31 cellular contexts compared by ENCODE assay signal in the genomic region with DNA sequence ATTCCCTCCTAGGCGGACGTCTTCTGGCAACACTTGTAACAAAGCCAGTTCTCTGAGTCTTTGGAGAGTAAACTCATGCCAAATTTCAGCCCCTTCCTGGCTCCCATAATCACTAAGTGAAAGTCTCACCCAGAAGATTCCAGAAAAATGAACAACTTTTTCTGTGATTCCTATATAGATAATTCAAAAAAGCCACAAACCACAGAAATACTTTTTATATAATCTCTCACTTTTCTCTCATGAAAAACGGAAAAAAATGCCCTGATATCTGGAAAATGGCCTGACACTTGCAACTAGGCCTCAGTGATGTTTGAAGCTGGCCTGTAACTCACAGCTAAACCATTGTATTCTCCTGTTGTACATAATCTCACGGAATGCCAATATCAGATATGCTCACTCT.
"Had no signal": no experiment of that assay in that cellular context is flagged by ENCODE, and none has a peak within 500 bp of the region (broad histone marks: within the 10 kb centered on the region; RNA-seq: fewer than 3 reads in every experiment).

No MANE protein-coding gene starts in this region.

- H3K27me3 ChIP-seq: adrenal gland, cardiac muscle cell had no signal

- H3K4me3 ChIP-seq: adrenal gland, cardiac muscle cell had no signal

- H3K27ac ChIP-seq: adrenal gland, cardiac muscle cell, VCaP had no signal

- ATAC-seq: activated CD8-positive, alpha-beta T cell treated with anti-CD3 and anti-CD28 coated beads for 36 hours; activated naive CD4-positive, alpha-beta T cell treated with anti-CD3 and anti-CD28 coated beads, Interleukin-2, amount 50 U/mL, for 72 hours; activated T-cell treated with anti-CD3 and anti-CD28 coated beads, Interleukin-2, amount 50 U/mL, for 4 hours; activated T-cell treated with anti-CD3 and anti-CD28 coated beads, Interleukin-2, amount 50 U/mL, for 72 hours; activated T-helper 17 cell treated with anti-CD3 and anti-CD28 coated beads, Interleukin-2, amount 50 U/mL, for 72 hours had no signal

- H3K4me1 ChIP-seq: adrenal gland had no signal

- DNase-seq: activated B cell treated with CpG ODN at 0.5 μM for 24 hours; activated CD4-positive, alpha-beta memory T cell treated with anti-CD3 and anti-CD28 coated beads for 36 hours; activated CD4-positive, alpha-beta T cell treated with anti-CD3 and anti-CD28 coated beads for 4 hours; activated CD4-positive, alpha-beta T cell treated with anti-CD3 and anti-CD28 coated beads, Interleukin-2, amount 10 ng/mL, durations not matched to agents 24 days and 14 days; activated CD4-positive, alpha-beta T cell treated with anti-CD3 and anti-CD28 coated beads, Interleukin-2, amount 50 U/mL, for 1 hour; activated CD4-positive, alpha-beta T cell treated with anti-CD3 and anti-CD28 coated beads, Interleukin-2, amount 50 U/mL, for 4 hours; activated CD4-positive, CD25-positive, alpha-beta regulatory T cell treated with anti-CD3 and anti-CD28 coated beads, Interleukin-2, amount 50 U/mL, for 72 hours; activated CD8-positive, alpha-beta memory T cell treated with anti-CD3 and anti-CD28 coated beads, Interleukin-2, amount 50 U/mL, for 4 hours; activated CD8-positive, alpha-beta T cell treated with anti-CD3 and anti-CD28 coated beads for 36 hours; activated effector memory CD4-positive, alpha-beta T cell treated with anti-CD3 and anti-CD28 coated beads, Interleukin-2, amount 50 U/mL, for 16 hours; activated gamma-delta T cell treated with Interleukin-2 at 50 U/mL for 16 hours; activated naive CD4-positive, alpha-beta T cell; activated naive CD4-positive, alpha-beta T cell treated with anti-CD3 and anti-CD28 coated beads for 36 hours; activated naive CD4-positive, alpha-beta T cell treated with anti-CD3 and anti-CD28 coated beads, Interleukin-2, amount 50 U/mL, for 16 hours; activated naive CD8-positive, alpha-beta T cell treated with anti-CD3 and anti-CD28 coated beads for 36 hours; activated T-cell treated with anti-CD3 and anti-CD28 coated beads for 4 hours; activated T-cell treated with anti-CD3 and anti-CD28 coated beads, Interleukin-2, amount 50 U/mL, for 1 hour; activated T-cell treated with anti-CD3 and anti-CD28 coated beads, Interleukin-2, amount 50 U/mL, for 4 hours; activated T-cell treated with anti-CD3 and anti-CD28 coated beads, Interleukin-2, amount 50 U/mL, for 72 hours; adrenal gland; amygdala; aorta; caudate nucleus; cerebellar nuclear complex; T-helper 1 cell; T-helper 2 cell; T-helper 9 cell had no signal

- H3K36me3 ChIP-seq: adrenal gland, cardiac muscle cell had no signal
